21 cellular contexts compared by ENCODE assay signal in genomic region chr11:82507288-82507687, GRCh38.
DNase-seq lines count a peak whose midpoint lies in the region; ATAC-seq and TF ChIP-seq lines count a peak whose summit lies in the region.
"Had no signal": no experiment of that assay in that cellular context is flagged by ENCODE, and none has a peak within 500 bp of the region (broad histone marks: within the 10 kb centered on the region; RNA-seq: fewer than 3 reads in every experiment).

No MANE protein-coding gene starts in this region.

- no peak overlapping the region for H3K27ac ChIP-seq in HEK293 (ENCODE audit: extremely low read depth, low read depth, low read length)
- H3K27ac ChIP-seq: BLaER1, KMS-11 had no signal

- no peaks in the 10 kb centered on the region for H3K4me1 ChIP-seq in HEK293 (ENCODE audit: control insufficient read depth, insufficient read depth, low read length)
- H3K4me1 ChIP-seq: BLaER1, Caco-2 had no signal

- H3K27ac Mint-ChIP-seq in activated CD4-positive, alpha-beta memory T cell treated with anti-CD3 and anti-CD28 coated beads, Interleukin-2, amount 10 ng/mL, durations not matched to agents 7 days and 5 days, result no peak overlapping the region
- H3K27ac Mint-ChIP-seq in activated T-helper 17 cell treated with anti-CD3 and anti-CD28 coated beads, Interleukin-2, amount 50 U/mL, for 72 hours, result no peak overlapping the region
- H3K27ac Mint-ChIP-seq: CD4-positive, alpha-beta T cell had no signal

- no peaks in the 10 kb centered on the region for H3K36me3 Mint-ChIP-seq in activated CD4-positive, alpha-beta memory T cell treated with anti-CD3 and anti-CD28 coated beads, Interleukin-2, amount 10 ng/mL, durations not matched to agents 7 days and 5 days (ENCODE audit: low read depth)
- H3K36me3 Mint-ChIP-seq in activated T-helper 17 cell treated with anti-CD3 and anti-CD28 coated beads, Interleukin-2, amount 50 U/mL, for 72 hours (ENCODE audit: low read depth), result no peaks in the 10 kb centered on the region

- ATAC-seq in HG03571 (IDR thresholded peaks at IDR 0.05; ENCODE audit: unreplicated experiment) (no peak), HG03442 (IDR thresholded peaks at IDR 0.05; ENCODE audit: unreplicated experiment) (no peak)
- ATAC-seq in activated T-helper 17 cell treated with anti-CD3 and anti-CD28 coated beads, Interleukin-2, amount 50 U/mL, for 72 hours (replicated peaks), result no peak
- ATAC-seq: Right ventricle myocardium inferior had no signal

- H3K27me3 Mint-ChIP-seq in activated CD4-positive, alpha-beta memory T cell treated with anti-CD3 and anti-CD28 coated beads, Interleukin-2, amount 10 ng/mL, durations not matched to agents 7 days and 5 days, result no peaks in the 10 kb centered on the region
- H3K27me3 Mint-ChIP-seq in activated T-helper 17 cell treated with anti-CD3 and anti-CD28 coated beads, Interleukin-2, amount 50 U/mL, for 72 hours, result no peaks in the 10 kb centered on the region
- H3K27me3 Mint-ChIP-seq: CD4-positive, alpha-beta T cell had no signal

- H3K4me1 Mint-ChIP-seq in activated CD4-positive, alpha-beta memory T cell treated with anti-CD3 and anti-CD28 coated beads, Interleukin-2, amount 10 ng/mL, durations not matched to agents 7 days and 5 days, result no peaks in the 10 kb centered on the region
- no peaks in the 10 kb centered on the region for H3K4me1 Mint-ChIP-seq in activated T-helper 17 cell treated with anti-CD3 and anti-CD28 coated beads, Interleukin-2, amount 50 U/mL, for 72 hours

- no peaks in the 10 kb centered on the region for H3K36me3 ChIP-seq in HEK293 (ENCODE audit: control insufficient read depth in 2 of 2, insufficient read depth in 1 of 2, low read length in 2 of 2)
- H3K36me3 ChIP-seq: BLaER1 had no signal

- DNase-seq in D341Med (ENCODE audit: low spot score) (peak; percentile 44), NCI-H345 treated with DMSO at 0.1 percent for 48 hours (lab: John Stamatoyannopoulos, UW; ENCODE audit: unreplicated experiment) (peak; percentile 18), NCI-H82 treated with DMSO at 0.1 percent for 48 hours (lab: John Stamatoyannopoulos, UW; ENCODE audit: unreplicated experiment) (peak; percentile 38)
- DNase-seq in activated CD4-positive, alpha-beta memory T cell treated with anti-CD3 and anti-CD28 coated beads, Interleukin-2, amount 10 ng/mL, durations not matched to agents 7 days and 5 days, result no peak
- DNase-seq: Caco-2; CD4-positive, alpha-beta T cell; GOT3; HCEC 1CT; IMR-90; NCI-H1092 treated with DMSO at 0.1 percent for 48 hours; NCI-H187 treated with DMSO at 0.1 percent for 48 hours; NCI-H510A treated with DMSO at 0.1 percent for 48 hours; OCI-M1; T-helper 9 cell had no signal

- H3K9me3 ChIP-seq in HEK293 (ENCODE audit: control insufficient read depth, insufficient read depth, low read depth, low read length), result no peaks in the 10 kb centered on the region
- H3K9me3 ChIP-seq: BLaER1 had no signal

- H3K9me3 Mint-ChIP-seq in activated CD4-positive, alpha-beta memory T cell treated with anti-CD3 and anti-CD28 coated beads, Interleukin-2, amount 10 ng/mL, durations not matched to agents 7 days and 5 days, result no peaks in the 10 kb centered on the region
- H3K9me3 Mint-ChIP-seq in activated T-helper 17 cell treated with anti-CD3 and anti-CD28 coated beads, Interleukin-2, amount 50 U/mL, for 72 hours, result no peaks in the 10 kb centered on the region

- no peak overlapping the region for H3K4me3 Mint-ChIP-seq in activated CD4-positive, alpha-beta memory T cell treated with anti-CD3 and anti-CD28 coated beads, Interleukin-2, amount 10 ng/mL, durations not matched to agents 7 days and 5 days
- no peak overlapping the region for H3K4me3 Mint-ChIP-seq in activated T-helper 17 cell treated with anti-CD3 and anti-CD28 coated beads, Interleukin-2, amount 50 U/mL, for 72 hours
- H3K4me3 Mint-ChIP-seq: CD4-positive, alpha-beta T cell had no signal

- no peak for TF ChIP-seq CTCF in HEK293 (tag by site-specific recombination; IDR thresholded peaks at IDR 0.05)

- POLR2A ChIA-PET in HEK293 (lab: Yijun Ruan, JAX), result no interaction called here
- POLR2A ChIA-PET in activated CD4-positive, alpha-beta memory T cell treated with anti-CD3 and anti-CD28 coated beads, Interleukin-2, amount 10 ng/mL, durations not matched to agents 7 days and 5 days (lab: Charles Lee), result no interaction called here

- H3K4me3 ChIP-seq in HEK293 (ENCODE audit: low read depth, low read length), result no peak overlapping the region
- H3K4me3 ChIP-seq: BLaER1 had no signal

- CTCF ChIA-PET in HEK293 (lab: Yijun Ruan, JAX), result interaction anchor here (0.6 to 1.1 kb wide), 2 partner anchors 12 to 17 kb away, joined by 3 to 4 read pairs; no protein-coding TSS in a partner anchor
- CTCF ChIA-PET in activated CD4-positive, alpha-beta memory T cell treated with anti-CD3 and anti-CD28 coated beads, Interleukin-2, amount 10 ng/mL, durations not matched to agents 7 days and 5 days (lab: Charles Lee), result no interaction called here

TF ChIP-seq in HEK293, 187 proteins besides CTCF, POLR2A, EP300 and RAD21:
- peak; percentile 70 for TF ChIP-seq KLF8 (tag by site-specific recombination; IDR thresholded peaks at IDR 0.05)
- no peak for TF ChIP-seq GLI2 (tag by site-specific recombination; IDR thresholded peaks at IDR 0.05; ENCODE audit: borderline replicate concordance, low read depth)
- peak; percentile 88 for TF ChIP-seq SP7 (tag by site-specific recombination; IDR thresholded peaks at IDR 0.05)
- no peak for TF ChIP-seq INSM2 (tag by site-specific recombination; IDR thresholded peaks at IDR 0.05)
